In the genomic region with DNA sequence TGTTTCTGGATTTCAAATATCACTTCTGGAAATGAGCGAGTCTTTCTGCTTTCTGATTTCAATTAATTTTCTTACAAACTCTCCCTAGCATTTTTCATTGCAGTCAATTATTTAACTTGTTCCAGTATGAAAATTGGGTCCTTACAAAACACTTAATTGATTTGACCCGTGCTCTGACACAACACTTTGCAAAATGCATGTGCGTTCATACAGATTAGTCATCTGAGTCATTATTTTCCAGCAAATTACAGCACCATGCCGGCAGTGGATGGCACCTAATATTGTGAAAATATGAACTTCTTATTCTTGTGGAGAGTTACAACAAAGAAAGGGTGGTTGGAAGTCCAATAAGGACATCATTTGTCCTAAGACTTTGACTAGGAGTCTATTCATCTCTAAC, we compare ENCODE assay signal across 17 cellular contexts.
DNase-seq lines count a peak whose midpoint lies in the region; ATAC-seq, FAIRE-seq and TF ChIP-seq lines count a peak whose summit lies in the region.
"Had no signal": no experiment of that assay in that cellular context is flagged by ENCODE, and none has a peak within 500 bp of the region (broad histone marks: within the 10 kb centered on the region; RNA-seq: fewer than 3 reads in every experiment).

No MANE protein-coding gene starts in this region.

- peaks cover 10% of the 10 kb centered on the region; the same call in 1 of the 2 replicates for H3F3A ChIP-seq in GM23248 (ENCODE audit: insufficient read depth)

- peaks cover 9% of the 10 kb centered on the region for H3K4me1 ChIP-seq in GM23248 (ENCODE audit: insufficient read depth)
- H3K4me1 ChIP-seq in foreskin keratinocyte = peaks cover 5% of the 10 kb centered on the region
- H3K4me1 ChIP-seq: BLaER1 treated with 17β-estradiol and CSF1 and Interleukin-3, amounts not matched to agents 10 nM and 100 nM; HAP-1 had no signal

- peak overlapping the region; percentile 32 for H2AFZ ChIP-seq in GM23248

- CTCF ChIA-PET in activated CD4-positive, alpha-beta memory T cell treated with anti-CD3 and anti-CD28 coated beads for 36 hours (lab: Charles Lee) = no interaction called here

- WGBS in GM23248 (ENCODE audit: low coverage in 1 of 2, low lambda C conversion rate in 2 of 2, missing lambda C conversion rate in 2 of 2), 2 experiments = 3 to 10% methylated on average over 4 of the region's 4 CpGs

- intact Hi-C loops in activated CD4-positive, alpha-beta memory T cell treated with anti-CD3 and anti-CD28 coated beads for 36 hours (cut with micrococcal nuclease) = no loop called here

- no peak overlapping the region for H3K4me2 ChIP-seq in GM23248 (ENCODE audit: unreplicated experiment)
- H3K4me2 ChIP-seq: BLaER1 treated with 17β-estradiol and CSF1 and Interleukin-3, amounts not matched to agents 10 nM and 100 nM had no signal

- H3K36me3 ChIP-seq in GM23248 (ENCODE audit: low read depth) = no peaks in the 10 kb centered on the region
- H3K36me3 ChIP-seq: BLaER1 treated with 17β-estradiol and CSF1 and Interleukin-3, amounts not matched to agents 10 nM and 100 nM; HAP-1 had no signal

- peak; percentile 47 for ATAC-seq in foreskin keratinocyte
- ATAC-seq: CD8-positive, alpha-beta T cell; GM12878 had no signal

- H3K4me1 Mint-ChIP-seq in activated CD4-positive, alpha-beta memory T cell treated with anti-CD3 and anti-CD28 coated beads for 36 hours (ENCODE audit: low read depth) = no peaks in the 10 kb centered on the region
- no peaks in the 10 kb centered on the region for H3K4me1 Mint-ChIP-seq in progenitor cell of endocrine pancreas (ENCODE audit: low read depth)

- no peaks in the 10 kb centered on the region for H3K9me3 Mint-ChIP-seq in activated CD4-positive, alpha-beta memory T cell treated with anti-CD3 and anti-CD28 coated beads for 36 hours
- H3K9me3 Mint-ChIP-seq in progenitor cell of endocrine pancreas (ENCODE audit: low read depth) = peaks cover 3% of the 10 kb centered on the region
- H3K9me3 Mint-ChIP-seq: CD8-positive, alpha-beta T cell had no signal

- no peaks in the 10 kb centered on the region for H3K36me3 Mint-ChIP-seq in activated CD4-positive, alpha-beta memory T cell treated with anti-CD3 and anti-CD28 coated beads for 36 hours
- no peaks in the 10 kb centered on the region for H3K36me3 Mint-ChIP-seq in progenitor cell of endocrine pancreas (ENCODE audit: insufficient read depth)
- H3K36me3 Mint-ChIP-seq: CD8-positive, alpha-beta T cell had no signal

- H3K4me3 ChIP-seq in GM23248 = no peak overlapping the region
- H3K4me3 ChIP-seq in epithelial cell of esophagus (ENCODE audit: low read length) = no peak overlapping the region
- H3K4me3 ChIP-seq: BLaER1 treated with 17β-estradiol and CSF1 and Interleukin-3, amounts not matched to agents 10 nM and 100 nM; GM12878; HAP-1 had no signal

- H4K20me1 ChIP-seq in GM23248 (ENCODE audit: insufficient read depth) = no peaks in the 10 kb centered on the region
- H4K20me1 ChIP-seq: BLaER1 treated with 17β-estradiol and CSF1 and Interleukin-3, amounts not matched to agents 10 nM and 100 nM had no signal

- H3K27me3 Mint-ChIP-seq in activated CD4-positive, alpha-beta memory T cell treated with anti-CD3 and anti-CD28 coated beads for 36 hours = no peaks in the 10 kb centered on the region
- peaks cover 3% of the 10 kb centered on the region for H3K27me3 Mint-ChIP-seq in progenitor cell of endocrine pancreas
- H3K27me3 Mint-ChIP-seq: B cell had no signal

- H3K9ac ChIP-seq in GM23248 = no peak overlapping the region
- H3K9ac ChIP-seq: BLaER1 treated with 17β-estradiol and CSF1 and Interleukin-3, amounts not matched to agents 10 nM and 100 nM had no signal

- POLR2A ChIA-PET in activated CD4-positive, alpha-beta memory T cell treated with anti-CD3 and anti-CD28 coated beads for 36 hours (lab: Charles Lee) = no interaction called here

- no peak for FAIRE-seq in GM12892 (lab: Jason Lieb, UNC)
- FAIRE-seq: GM12878, GM19239 had no signal

- H3K9me3 ChIP-seq in GM23248 (ENCODE audit: low read depth) = no peaks in the 10 kb centered on the region
- H3K9me3 ChIP-seq: BLaER1 treated with 17β-estradiol and CSF1 and Interleukin-3, amounts not matched to agents 10 nM and 100 nM; HAP-1 had no signal

- H3K9me2 ChIP-seq in GM23248 (ENCODE audit: insufficient read depth) = no peaks in the 10 kb centered on the region

- H3K27me3 ChIP-seq in GM23248 (replicated peaks; ENCODE audit: insufficient read depth) (no peaks in the 10 kb centered on the region), foreskin keratinocyte (no peaks in the 10 kb centered on the region)
- H3K27me3 ChIP-seq: BLaER1 treated with 17β-estradiol and CSF1 and Interleukin-3, amounts not matched to agents 10 nM and 100 nM had no signal

- H3K79me2 ChIP-seq in GM23248 (ENCODE audit: insufficient read depth) = no peaks in the 10 kb centered on the region

- TF ChIP-seq POLR2A in GM12892 (IDR thresholded peaks at IDR 0.05; ENCODE audit: low read depth, low read length) = no peak

- in situ Hi-C loops in GM23248 (cut with MboI) = no loop called here

- H3K4me3 Mint-ChIP-seq in activated CD4-positive, alpha-beta memory T cell treated with anti-CD3 and anti-CD28 coated beads for 36 hours = no peak overlapping the region
- no peak overlapping the region for H3K4me3 Mint-ChIP-seq in progenitor cell of endocrine pancreas (ENCODE audit: low read depth)
- H3K4me3 Mint-ChIP-seq: B cell; CD8-positive, alpha-beta T cell had no signal

- no peak for TF ChIP-seq CTCF in epithelial cell of esophagus (IDR thresholded peaks at IDR 0.05; ENCODE audit: insufficient read depth, low read depth, low read length, missing control alignments)
- TF ChIP-seq CTCF in foreskin keratinocyte (conservative IDR thresholded peaks at IDR 0.05) = no peak
- TF ChIP-seq CTCF in progenitor cell of endocrine pancreas (IDR thresholded peaks at IDR 0.05; ENCODE audit: unreplicated experiment) = no peak

- no peak overlapping the region for H3K27ac ChIP-seq in GM23248
- H3K27ac ChIP-seq in foreskin keratinocyte = no peak overlapping the region
- H3K27ac ChIP-seq: BLaER1 treated with 17β-estradiol and CSF1 and Interleukin-3, amounts not matched to agents 10 nM and 100 nM had no signal

- DNase-seq in AG08395 (ENCODE audit: low spot score) (peak; percentile 19), GM23248 (peak; percentile 73), epithelial cell of esophagus (ENCODE audit: low read depth) (peak; percentile 2), foreskin keratinocyte (no peak), putamen (ENCODE audit: low spot score) (no peak), progenitor cell of endocrine pancreas (ENCODE audit: low spot score, unreplicated experiment) (no peak), GM12892 (ENCODE audit: insufficient read length) (no peak)
- DNase-seq in activated CD4-positive, alpha-beta memory T cell treated with anti-CD3 and anti-CD28 coated beads for 36 hours = no peak
- DNase-seq: ACHN; Calu3; CD8-positive, alpha-beta T cell; DMS79 treated with DMSO at 0.1 percent for 48 hours had no signal

- no peak overlapping the region for H3K27ac Mint-ChIP-seq in activated CD4-positive, alpha-beta memory T cell treated with anti-CD3 and anti-CD28 coated beads for 36 hours
- H3K27ac Mint-ChIP-seq in progenitor cell of endocrine pancreas = no peak overlapping the region
- H3K27ac Mint-ChIP-seq: B cell; CD8-positive, alpha-beta T cell had no signal

Comparison
In these comparisons a context has a peak if more than half of its experiments do, and no peak if none do; other contexts are left out.
1. DNase-seq: peak in AG08395 (single experiment), GM23248 (single experiment) and epithelial cell of esophagus (single experiment); none in foreskin keratinocyte (0 of 2), activated CD4-positive, alpha-beta memory T cell treated with anti-CD3 and anti-CD28 coated beads for 36 hours (single experiment), putamen (single experiment), progenitor cell of endocrine pancreas (single experiment) and GM12892 (single experiment).